9 cellular contexts compared by ENCODE assay signal in the genomic region with DNA sequence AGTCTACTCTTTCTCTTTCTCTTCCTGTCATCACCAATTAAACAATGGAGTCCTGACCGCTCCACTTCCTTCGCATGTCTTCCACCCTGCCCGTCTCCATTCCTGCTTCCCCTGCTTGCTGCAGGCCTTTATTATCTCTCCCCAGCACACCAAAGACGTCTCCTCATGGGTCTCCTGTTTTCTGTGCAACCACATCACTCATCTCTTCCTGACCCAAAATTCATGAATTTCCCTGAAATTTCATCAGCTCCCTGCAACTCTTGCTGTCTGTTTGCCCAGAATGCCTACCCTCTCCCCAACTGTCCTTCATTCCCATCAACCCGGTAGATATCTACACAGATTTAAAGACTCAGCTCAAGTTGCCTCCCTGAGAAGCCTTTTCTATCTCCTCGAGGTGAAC.
"Had no signal": no experiment of that assay in that cellular context is flagged by ENCODE, and none has a peak within 500 bp of the region (broad histone marks: within the 10 kb centered on the region; RNA-seq: fewer than 3 reads in every experiment).

No MANE protein-coding gene starts in this region.

- H3K27ac ChIP-seq: GM23248, HL-60 had no signal

- H3K9me3 Mint-ChIP-seq: HFFc6, IgD-negative memory B cell had no signal

- DNase-seq: GM23248, GOT3, H7, HFFc6 had no signal

- H3K4me3 ChIP-seq: GM23248, HAP-1 had no signal

- ATAC-seq: HCT116, HepG2 had no signal

- H3K36me3 ChIP-seq: HAP-1 had no signal

- H3K27ac Mint-ChIP-seq: HFFc6, IgD-negative memory B cell had no signal

- H2AFZ ChIP-seq: GM23248 had no signal

- H3K4me3 Mint-ChIP-seq: HFFc6, IgD-negative memory B cell had no signal

- H3K9me3 ChIP-seq: HAP-1 had no signal

- H3K9ac ChIP-seq: GM23248 had no signal

- H3K4me1 ChIP-seq: HAP-1 had no signal
